ENCODE assay signal across 11 cellular contexts in the genomic region with DNA sequence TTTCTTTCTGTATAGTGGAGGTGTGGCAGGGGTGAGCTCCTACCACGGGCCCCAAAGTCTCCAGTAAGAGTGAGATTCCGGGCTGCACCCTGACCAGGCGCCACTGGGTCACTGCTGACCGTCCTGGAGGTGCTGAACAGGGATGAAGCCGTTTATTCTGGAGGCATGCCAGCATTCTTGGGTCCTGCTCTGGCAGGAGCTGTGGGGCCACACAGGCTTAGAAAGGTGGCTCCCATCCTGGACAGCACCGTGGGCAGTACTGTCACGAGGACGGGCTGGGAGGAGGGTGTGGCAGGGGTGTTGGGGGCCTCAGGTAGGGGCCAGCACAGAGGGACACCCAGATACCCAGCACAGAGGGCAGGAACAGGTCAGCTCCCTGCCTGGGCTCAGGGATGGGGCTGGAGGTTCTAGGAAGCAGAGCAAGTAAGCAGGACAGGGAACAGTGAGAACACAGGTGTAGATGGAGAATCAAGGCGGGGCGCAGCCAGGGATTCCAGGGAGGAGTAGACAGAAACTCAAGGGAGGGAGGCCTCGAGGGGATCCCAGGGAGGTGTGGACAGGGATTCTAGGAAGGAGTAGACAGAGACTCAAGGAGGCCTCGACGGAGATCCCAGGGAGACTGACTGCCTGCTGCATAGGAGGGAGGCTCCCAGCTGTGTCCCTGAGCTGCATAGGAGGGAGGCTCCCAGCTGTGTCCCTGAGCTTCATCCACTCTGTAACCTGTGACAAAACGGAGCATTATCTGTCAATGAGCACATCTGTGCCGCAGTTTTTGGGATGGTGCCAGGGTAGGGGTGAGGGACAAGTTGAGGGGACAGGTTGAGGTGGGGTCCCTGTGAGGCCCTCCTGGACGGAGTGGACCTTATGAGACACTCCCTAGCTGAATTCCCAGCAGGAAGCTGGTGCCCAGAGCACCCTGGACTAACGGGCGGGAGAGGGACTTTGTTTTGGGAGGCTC.
DNase-seq lines count a peak whose midpoint lies in the region; ATAC-seq and TF ChIP-seq lines count a peak whose summit lies in the region.
"Had no signal": no experiment of that assay in that cellular context is flagged by ENCODE, and none has a peak within 500 bp of the region (broad histone marks: within the 10 kb centered on the region; RNA-seq: fewer than 3 reads in every experiment).

No MANE protein-coding gene starts in this region.

- H3K36me3 ChIP-seq in WERI-Rb-1 = no peaks in the 10 kb centered on the region
- H3K36me3 ChIP-seq: thoracic aorta had no signal

- peaks cover 68% of the 10 kb centered on the region for H3K27me3 Mint-ChIP-seq in stimulated activated memory B cell treated with anti-CD40 and anti-IgM and Interleukin-4, amounts not matched to agents 10 μg/mL and 1 μg/mL and 100 μg/mL, for 72 hours
- peaks cover 61 to 84% of the 10 kb centered on the region in 2 donors for H3K27me3 Mint-ChIP-seq in effector memory CD8-positive, alpha-beta T cell

- H3K9me3 ChIP-seq in WERI-Rb-1 (ENCODE audit: severe bottlenecking) = peaks cover 3% of the 10 kb centered on the region
- H3K9me3 ChIP-seq: thoracic aorta had no signal

- H3K4me3 Mint-ChIP-seq in stimulated activated memory B cell treated with anti-CD40 and anti-IgM and Interleukin-4, amounts not matched to agents 10 μg/mL and 1 μg/mL and 100 μg/mL, for 72 hours = peak overlapping the region; percentile 48
- H3K4me3 Mint-ChIP-seq in effector memory CD8-positive, alpha-beta T cell = peak overlapping the region in 1 of 2 donors; percentile 57

- DNase-seq in NCI-H1092 treated with DMSO at 0.1 percent for 48 hours (lab: John Stamatoyannopoulos, UW) = peak; percentile 31
- no peak for DNase-seq in NCI-H1092 (lab: John Stamatoyannopoulos, UW)
- peak; percentile 14 for DNase-seq in NCI-H524 treated with DMSO at 0.1 percent for 48 hours (lab: John Stamatoyannopoulos, UW)
- DNase-seq in fibroblast of pulmonary artery (ENCODE audit: low read depth) = peak; percentile 4
- no peak for DNase-seq in effector memory CD8-positive, alpha-beta T cell
- DNase-seq in SHP77 (lab: John Stamatoyannopoulos, UW) = no peak
- DNase-seq in WERI-Rb-1 = no peak
- DNase-seq: activated CD4-positive, alpha-beta T cell treated with anti-CD3 and anti-CD28 coated beads, Interleukin-2, amount 50 U/mL, for 4 hours had no signal

- TF ChIP-seq CTCF in fibroblast of pulmonary artery (IDR thresholded peaks at IDR 0.05; ENCODE audit: low read length, missing control alignments) (no peak), WERI-Rb-1 (IDR thresholded peaks at IDR 0.05; ENCODE audit: low read depth, low read length) (no peak)

- no peak overlapping the region for H3K27ac Mint-ChIP-seq in stimulated activated memory B cell treated with anti-CD40 and anti-IgM and Interleukin-4, amounts not matched to agents 10 μg/mL and 1 μg/mL and 100 μg/mL, for 72 hours
- H3K27ac Mint-ChIP-seq in effector memory CD8-positive, alpha-beta T cell = no peak overlapping the region
- H3K27ac Mint-ChIP-seq: IgD-negative memory B cell had no signal

- no peaks in the 10 kb centered on the region for H3K36me3 Mint-ChIP-seq in stimulated activated memory B cell treated with anti-CD40 and anti-IgM and Interleukin-4, amounts not matched to agents 10 μg/mL and 1 μg/mL and 100 μg/mL, for 72 hours
- H3K36me3 Mint-ChIP-seq in effector memory CD8-positive, alpha-beta T cell (ENCODE audit: insufficient read depth) = no peaks in the 10 kb centered on the region

- peaks cover 6% of the 10 kb centered on the region for H3K4me1 Mint-ChIP-seq in stimulated activated memory B cell treated with anti-CD40 and anti-IgM and Interleukin-4, amounts not matched to agents 10 μg/mL and 1 μg/mL and 100 μg/mL, for 72 hours
- H3K4me1 Mint-ChIP-seq in effector memory CD8-positive, alpha-beta T cell (ENCODE audit: low read depth in 2 of 2) = peaks cover 0 to 7% of the 10 kb centered on the region in 2 donors

- no peak for ATAC-seq in stimulated activated memory B cell treated with anti-CD40 and anti-IgM and Interleukin-4, amounts not matched to agents 10 μg/mL and 1 μg/mL and 100 μg/mL, for 72 hours
- no peak for ATAC-seq in effector memory CD8-positive, alpha-beta T cell (replicated peaks)

- H3K27ac ChIP-seq in WERI-Rb-1 = no peak overlapping the region
- H3K27ac ChIP-seq: thoracic aorta had no signal

- no peaks in the 10 kb centered on the region for H3K9me3 Mint-ChIP-seq in stimulated activated memory B cell treated with anti-CD40 and anti-IgM and Interleukin-4, amounts not matched to agents 10 μg/mL and 1 μg/mL and 100 μg/mL, for 72 hours
- H3K9me3 Mint-ChIP-seq in effector memory CD8-positive, alpha-beta T cell = no peaks in the 10 kb centered on the region

- H3K4me3 ChIP-seq in fibroblast of pulmonary artery (replicated peaks; ENCODE audit: low read depth, low read length) = no peak overlapping the region
- no peak overlapping the region for H3K4me3 ChIP-seq in WERI-Rb-1 (ENCODE audit: low read depth, low read length)

- H3K27me3 ChIP-seq in WERI-Rb-1 (ENCODE audit: insufficient read depth, low read depth, severe bottlenecking) = peaks cover 86% of the 10 kb centered on the region

Comparison
In these comparisons a context has a peak if more than half of its experiments do, and no peak if none do; other contexts are left out.
1. DNase-seq: peak in NCI-H1092 treated with DMSO at 0.1 percent for 48 hours (single experiment), NCI-H524 treated with DMSO at 0.1 percent for 48 hours (single experiment) and fibroblast of pulmonary artery (single experiment); none in NCI-H1092 (single experiment), effector memory CD8-positive, alpha-beta T cell (0 of 3), SHP77 (0 of 2) and WERI-Rb-1 (single experiment).